ENCODE assay signal across 33 cellular contexts in the genomic region with DNA sequence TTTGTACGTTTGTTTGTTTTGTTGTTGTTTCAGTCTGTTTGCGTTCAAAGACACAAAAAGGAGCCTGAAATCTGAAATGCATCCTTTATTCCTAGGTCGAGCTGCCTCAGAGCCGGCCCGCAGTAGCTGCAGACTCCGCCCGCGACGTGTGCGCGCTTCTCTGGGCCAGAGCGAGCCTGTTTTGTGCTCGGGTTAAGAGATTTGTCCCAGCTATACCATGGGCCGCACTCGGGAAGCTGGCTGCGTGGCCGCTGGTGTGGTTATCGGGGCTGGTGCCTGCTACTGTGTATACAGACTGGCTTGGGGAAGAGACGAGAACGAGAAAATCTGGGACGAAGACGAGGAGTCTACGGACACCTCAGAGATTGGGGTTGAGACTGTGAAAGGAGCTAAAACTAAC. TPM values are rescaled to one million over a fixed set of nuclear protein-coding genes. Genes with fewer than 3 reads are reported as not detected.
"Had no signal": no experiment of that assay in that cellular context is flagged by ENCODE, and none has a peak within 500 bp of the region (broad histone marks: within the 10 kb centered on the region; RNA-seq: fewer than 3 reads in every experiment).

No MANE protein-coding gene starts in this region.

- H3K4me3 Mint-ChIP-seq: activated CD4-positive, alpha-beta memory T cell treated with anti-CD3 and anti-CD28 coated beads for 36 hours; activated CD4-positive, alpha-beta T cell treated with anti-CD3 and anti-CD28 coated beads for 36 hours; activated CD4-positive, alpha-beta T cell treated with anti-CD3 and anti-CD28 coated beads, Interleukin-2, amount 10 ng/mL, durations not matched to agents 7 days and 5 days; activated naive CD4-positive, alpha-beta T cell treated with anti-CD3 and anti-CD28 coated beads for 36 hours; activated naive CD8-positive, alpha-beta T cell treated with anti-CD3 and anti-CD28 coated beads for 36 hours; activated T-cell treated with anti-CD3 and anti-CD28 coated beads, Interleukin-2, amount 50 U/mL, for 4 hours; activated T-helper 1 cell treated with anti-CD3 and anti-CD28 coated beads, Interleukin-12 subunit alpha, Interleukin-12 subunit beta, Interleukin-2, Interleukin-4 antibody, amounts not matched to agents 30 ng/mL and 10 ng/mL and 1 ng/mL, durations not matched to agents 14 hours and 24 hours and 36 hours; T-helper 2 cell treated with Interferon-gamma antibody and Interleukin-4, amounts not matched to agents 5 μg/mL and 100 μg/mL, for 36 hours had no signal

- H3K36me3 Mint-ChIP-seq: activated CD4-positive, alpha-beta memory T cell treated with anti-CD3 and anti-CD28 coated beads for 36 hours; IgD-negative memory B cell had no signal

- H3K36me3 ChIP-seq: breast epithelium had no signal

- H3K4me3 ChIP-seq: ascending aorta, PC-9 had no signal

- H3K4me1 ChIP-seq: ascending aorta, breast epithelium had no signal

- H3K27me3 ChIP-seq: ascending aorta had no signal

- H3K9me3 Mint-ChIP-seq: activated CD4-positive, alpha-beta memory T cell treated with anti-CD3 and anti-CD28 coated beads for 36 hours; activated CD4-positive, alpha-beta T cell treated with anti-CD3 and anti-CD28 coated beads, Interleukin-2, amount 10 ng/mL, durations not matched to agents 7 days and 5 days; activated naive CD4-positive, alpha-beta T cell treated with anti-CD3 and anti-CD28 coated beads for 36 hours; activated naive CD8-positive, alpha-beta T cell treated with anti-CD3 and anti-CD28 coated beads for 36 hours; activated T-cell treated with anti-CD3 and anti-CD28 coated beads, Interleukin-2, amount 50 U/mL, for 4 hours; activated T-helper 1 cell treated with anti-CD3 and anti-CD28 coated beads, Interleukin-12 subunit alpha, Interleukin-12 subunit beta, Interleukin-2, Interleukin-4 antibody, amounts not matched to agents 30 ng/mL and 10 ng/mL and 1 ng/mL, durations not matched to agents 14 hours and 24 hours and 36 hours; T-helper 2 cell treated with Interferon-gamma antibody and Interleukin-4, amounts not matched to agents 5 μg/mL and 100 μg/mL, for 36 hours had no signal

- DNase-seq: activated CD4-positive, alpha-beta memory T cell treated with anti-CD3 and anti-CD28 coated beads for 36 hours; activated CD4-positive, alpha-beta T cell treated with anti-CD3 and anti-CD28 coated beads for 36 hours; activated CD4-positive, alpha-beta T cell treated with anti-CD3 and anti-CD28 coated beads, Interleukin-2, amount 10 ng/mL, durations not matched to agents 7 days and 5 days; activated CD8-positive, alpha-beta memory T cell treated with anti-CD3 and anti-CD28 coated beads, Interleukin-2, amount 50 U/mL, for 4 hours; activated gamma-delta T cell treated with Interleukin-2 at 50 U/mL for 16 hours; activated naive CD4-positive, alpha-beta T cell treated with anti-CD3 and anti-CD28 coated beads for 36 hours; activated naive CD8-positive, alpha-beta T cell treated with anti-CD3 and anti-CD28 coated beads for 36 hours; activated T-cell treated with anti-CD3 and anti-CD28 coated beads for 4 hours; activated T-cell treated with anti-CD3 and anti-CD28 coated beads, Interleukin-2, amount 50 U/mL, for 4 hours; amygdala; central memory CD4-positive, alpha-beta T cell; Karpas-422; KBM-7; NCI-H1105; NCI-H1436; NCI-H1694; NCI-H1930; NCI-H2081 treated with DMSO at 0.1 percent for 48 hours; NCI-H226; NCI-H446 treated with DMSO at 0.1 percent for 48 hours; NCI-H524 treated with DMSO at 0.1 percent for 48 hours; NCI-H748 treated with DMSO at 0.1 percent for 48 hours; NK-92 treated with Interleukin-12 subunit alpha and Interleukin-12 subunit beta, amount 100 ng/mL, for 24 hours; PC-9; Right ventricle myocardium superior had no signal

- H3K27ac ChIP-seq: ascending aorta, breast epithelium, PC-9 had no signal

- H3K9me3 ChIP-seq: ascending aorta, breast epithelium had no signal

- H2AFZ ChIP-seq: PC-9 had no signal

- H3K27ac Mint-ChIP-seq: activated CD4-positive, alpha-beta memory T cell treated with anti-CD3 and anti-CD28 coated beads for 36 hours; activated CD4-positive, alpha-beta T cell treated with anti-CD3 and anti-CD28 coated beads for 36 hours; activated CD4-positive, alpha-beta T cell treated with anti-CD3 and anti-CD28 coated beads, Interleukin-2, amount 10 ng/mL, durations not matched to agents 7 days and 5 days; activated naive CD4-positive, alpha-beta T cell treated with anti-CD3 and anti-CD28 coated beads for 36 hours; activated naive CD8-positive, alpha-beta T cell treated with anti-CD3 and anti-CD28 coated beads for 36 hours; activated T-helper 1 cell treated with anti-CD3 and anti-CD28 coated beads, Interleukin-12 subunit alpha, Interleukin-12 subunit beta, Interleukin-2, Interleukin-4 antibody, amounts not matched to agents 30 ng/mL and 10 ng/mL and 1 ng/mL, durations not matched to agents 14 hours and 24 hours and 36 hours; T-helper 2 cell treated with Interferon-gamma antibody and Interleukin-4, amounts not matched to agents 5 μg/mL and 100 μg/mL, for 36 hours had no signal

RNA-seq across cellular contexts. Expression of gene ARMCX1, which starts 2.4 kb away (rescaled TPM):
- total RNA-seq: MCF 10A; OCI-LY7; T-helper 1 cell treated with Interleukin-12 subunit alpha and Interleukin-12 subunit beta and Interleukin-4 antibody, amounts not matched to agents 30 ng/mL and 1 ng/mL, for 36 hours had no signal
